In the genomic region with DNA sequence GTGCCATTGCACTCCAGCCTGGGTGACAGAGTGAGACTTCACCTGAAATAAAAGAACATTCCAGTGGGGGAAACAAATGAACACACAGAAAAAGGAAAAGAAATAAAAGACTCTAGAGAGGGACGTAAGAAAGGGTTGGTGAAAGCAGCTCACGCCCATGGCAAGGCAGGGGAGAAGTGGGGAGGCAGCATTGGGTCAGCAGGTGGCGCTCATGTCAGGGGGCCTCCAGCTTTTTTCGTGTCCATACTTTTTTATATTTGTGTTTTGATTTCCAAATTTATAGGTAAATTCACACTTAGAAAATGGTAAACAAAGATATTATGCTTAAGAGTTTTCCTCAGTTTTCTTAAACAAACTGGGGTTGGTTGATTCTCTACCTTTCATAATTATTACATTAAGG, we compare ENCODE assay signal across 8 cellular contexts. TPM values are rescaled to one million over a fixed set of nuclear protein-coding genes. Genes with fewer than 3 reads are reported as not detected.
DNase-seq lines count a peak whose midpoint lies in the region; ATAC-seq and TF ChIP-seq lines count a peak whose summit lies in the region.

No MANE protein-coding gene starts in this region.

- TF ChIP-seq POLR2A in vagina (IDR thresholded peaks at IDR 0.05), result no peak

- H3K4me3 Mint-ChIP-seq in naive B cell, result no peak overlapping the region

- no peaks in the 10 kb centered on the region for H3K27me3 Mint-ChIP-seq in naive B cell

- peak; percentile 88 for TF ChIP-seq CTCF in choroid plexus epithelial cell (conservative IDR thresholded peaks at IDR 0.05; ENCODE audit: low read depth, low read length)
- peak; percentile 32 to 74 (median 46) for TF ChIP-seq CTCF in vagina (IDR thresholded peaks at IDR 0.05)

- peaks cover 0 to 63% of the 10 kb centered on the region in 2 donors for H3K36me3 ChIP-seq in vagina

- H3K9me3 ChIP-seq in vagina, result no peaks in the 10 kb centered on the region

- intact Hi-C loops in vagina (cut with DNase I), result no loop called here

- peak overlapping the region in 3 of 6 donors; percentile 42 to 49 (median 48) for H3K27ac Mint-ChIP-seq in naive B cell

- peaks cover 31 to 34% of the 10 kb centered on the region in 2 donors for H3K36me3 Mint-ChIP-seq in naive B cell

- H3K4me1 Mint-ChIP-seq in naive B cell, result no peaks in the 10 kb centered on the region

- H3K4me3 ChIP-seq in choroid plexus epithelial cell (ENCODE audit: low read depth, low read length) (no peak overlapping the region), vagina (no peak overlapping the region)

- H3K9me3 Mint-ChIP-seq in naive B cell, result no peaks in the 10 kb centered on the region

- no peaks in the 10 kb centered on the region for H3K4me1 ChIP-seq in vagina

- no peaks in the 10 kb centered on the region for H3K27me3 ChIP-seq in vagina

- DNase-seq in AG08395 (ENCODE audit: low spot score) (peak; percentile 54), HCEC 1CT (peak; percentile 13), UCSD-AML1 (lab: John Stamatoyannopoulos, UW; ENCODE audit: unreplicated experiment) (peak; percentile 18), choroid plexus epithelial cell (ENCODE audit: low read depth) (peak; percentile 56), naive B cell (peak; percentile 6), vagina (ENCODE audit: extremely low spot score in 2 of 2) (no peak), NCI-H1694 (lab: John Stamatoyannopoulos, UW) (no peak)

- H3K27ac ChIP-seq in vagina, result no peak overlapping the region

- no peak for ATAC-seq in naive B cell (ENCODE audit: low read depth in 2 of 2)
- no peak for ATAC-seq in HG02840 (IDR thresholded peaks at IDR 0.05; ENCODE audit: low FRiP score, unreplicated experiment)

RNA-seq across cellular contexts. Expression of a gene that starts 45.5 kb away (rescaled TPM):
- 10 to 100 TPM in 4 of 6 donors, 1 to 10 TPM in 2; 7.6 to 14.6 (median 11.8) TPM for polyA plus RNA-seq in naive B cell (ENCODE audit: low read depth in 6 of 6)
- total RNA-seq in vagina, result 88.9 TPM

Comparison
In these comparisons a context has a peak if more than half of its experiments do, and no peak if none do; other contexts are left out.
1. DNase-seq: peak in AG08395 (single experiment), HCEC 1CT (single experiment), UCSD-AML1 (single experiment), choroid plexus epithelial cell (single experiment) and naive B cell (single experiment); none in vagina (0 of 2) and NCI-H1694 (single experiment).